In the genomic region with DNA sequence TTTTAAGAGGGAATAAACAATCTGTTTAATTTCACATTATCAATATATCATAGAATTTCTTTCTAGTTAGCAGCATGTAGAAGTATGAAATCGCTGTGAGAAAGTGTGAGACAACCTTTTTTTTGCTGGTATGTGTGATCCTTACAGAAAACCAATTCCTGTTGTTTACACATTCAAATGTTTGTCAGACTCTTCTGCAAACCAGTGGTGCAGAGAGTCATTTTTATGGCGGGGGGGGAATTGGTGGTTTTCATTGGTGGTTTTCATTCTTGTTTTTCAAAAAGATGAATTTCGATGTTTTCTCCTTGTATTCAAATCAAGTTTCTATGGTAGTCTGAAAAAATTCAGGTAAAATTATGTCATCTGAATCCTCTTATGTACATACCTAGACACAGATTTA, we compare ENCODE assay signal across 33 cellular contexts. TPM values are rescaled to one million over a fixed set of nuclear protein-coding genes. Genes with fewer than 3 reads are reported as not detected.
"Had no signal": no experiment of that assay in that cellular context is flagged by ENCODE, and none has a peak within 500 bp of the region (broad histone marks: within the 10 kb centered on the region; RNA-seq: fewer than 3 reads in every experiment).

No MANE protein-coding gene starts in this region.

- H3K36me3 Mint-ChIP-seq: activated CD8-positive, alpha-beta memory T cell treated with anti-CD3 and anti-CD28 coated beads, Interleukin-2, amount 10 ng/mL, durations not matched to agents 7 days and 5 days; activated naive CD8-positive, alpha-beta T cell treated with anti-CD3 and anti-CD28 coated beads, Interleukin-2, amount 10 ng/mL, durations not matched to agents 7 days and 5 days had no signal

- H3K27ac ChIP-seq: ascending aorta, cardiac muscle cell, RWPE1, SK-N-MC, WERI-Rb-1 had no signal

- H3K4me3 Mint-ChIP-seq: activated CD4-positive, alpha-beta memory T cell treated with anti-CD3 and anti-CD28 coated beads, Interleukin-2, amount 10 ng/mL, durations not matched to agents 7 days and 5 days; activated CD8-positive, alpha-beta memory T cell treated with anti-CD3 and anti-CD28 coated beads, Interleukin-2, amount 10 ng/mL, durations not matched to agents 7 days and 5 days; activated naive CD8-positive, alpha-beta T cell treated with anti-CD3 and anti-CD28 coated beads, Interleukin-2, amount 10 ng/mL, durations not matched to agents 7 days and 5 days; central memory CD8-positive, alpha-beta T cell had no signal

- H3K4me1 Mint-ChIP-seq: activated CD4-positive, alpha-beta memory T cell treated with anti-CD3 and anti-CD28 coated beads, Interleukin-2, amount 10 ng/mL, durations not matched to agents 7 days and 5 days; activated CD8-positive, alpha-beta memory T cell treated with anti-CD3 and anti-CD28 coated beads, Interleukin-2, amount 10 ng/mL, durations not matched to agents 7 days and 5 days; activated naive CD8-positive, alpha-beta T cell treated with anti-CD3 and anti-CD28 coated beads, Interleukin-2, amount 10 ng/mL, durations not matched to agents 7 days and 5 days; central memory CD8-positive, alpha-beta T cell had no signal

- H3K27me3 Mint-ChIP-seq: activated CD4-positive, alpha-beta memory T cell treated with anti-CD3 and anti-CD28 coated beads, Interleukin-2, amount 10 ng/mL, durations not matched to agents 7 days and 5 days; activated CD8-positive, alpha-beta memory T cell treated with anti-CD3 and anti-CD28 coated beads, Interleukin-2, amount 10 ng/mL, durations not matched to agents 7 days and 5 days; activated naive CD8-positive, alpha-beta T cell treated with anti-CD3 and anti-CD28 coated beads, Interleukin-2, amount 10 ng/mL, durations not matched to agents 7 days and 5 days; central memory CD8-positive, alpha-beta T cell had no signal

- H3K27ac Mint-ChIP-seq: activated CD4-positive, alpha-beta memory T cell treated with anti-CD3 and anti-CD28 coated beads, Interleukin-2, amount 10 ng/mL, durations not matched to agents 7 days and 5 days; activated CD8-positive, alpha-beta memory T cell treated with anti-CD3 and anti-CD28 coated beads, Interleukin-2, amount 10 ng/mL, durations not matched to agents 7 days and 5 days; activated naive CD8-positive, alpha-beta T cell treated with anti-CD3 and anti-CD28 coated beads, Interleukin-2, amount 10 ng/mL, durations not matched to agents 7 days and 5 days had no signal

- DNase-seq: activated CD4-positive, alpha-beta memory T cell treated with anti-CD3 and anti-CD28 coated beads, Interleukin-2, amount 10 ng/mL, durations not matched to agents 7 days and 5 days; activated CD4-positive, alpha-beta T cell treated with anti-CD3 and anti-CD28 coated beads for 1 hour; activated CD4-positive, alpha-beta T cell treated with anti-CD3 and anti-CD28 coated beads for 48 hours; activated CD4-positive, CD25-positive, alpha-beta regulatory T cell; activated CD8-positive, alpha-beta memory T cell treated with anti-CD3 and anti-CD28 coated beads for 24 hours; activated CD8-positive, alpha-beta memory T cell treated with anti-CD3 and anti-CD28 coated beads, Interleukin-2, amount 10 ng/mL, durations not matched to agents 7 days and 5 days; activated CD8-positive, alpha-beta memory T cell treated with anti-CD3 and anti-CD28 coated beads, Interleukin-2, amount 50 U/mL, for 48 hours; activated effector memory CD4-positive, alpha-beta T cell treated with Interleukin-2 at 50 U/mL for 16 hours; activated naive CD4-positive, alpha-beta T cell; activated naive CD4-positive, alpha-beta T cell treated with anti-CD3 and anti-CD28 coated beads, Interleukin-2, amount 50 U/mL, for 16 hours; activated naive CD8-positive, alpha-beta T cell treated with anti-CD3 and anti-CD28 coated beads, Interleukin-2, amount 10 ng/mL, durations not matched to agents 7 days and 5 days; activated T-cell treated with anti-CD3 and anti-CD28 coated beads, Interleukin-2, amount 50 U/mL, for 48 hours; amygdala; NCI-H1048; NCI-H1105 treated with DMSO at 0.1 percent for 48 hours; NCI-H1436; NCI-H1694; NCI-H1930; NCI-H2081 treated with DMSO at 0.1 percent for 48 hours; NCI-H345; NCI-H69; NCI-H82; Right ventricle myocardium superior; T1000; WERI-Rb-1 had no signal

- H3K27me3 ChIP-seq: ascending aorta, cardiac muscle cell, MG63 had no signal

- H3K36me3 ChIP-seq: ascending aorta, cardiac muscle cell, MG63, WERI-Rb-1 had no signal

- H3K4me3 ChIP-seq: ascending aorta, cardiac muscle cell, MG63, SK-N-MC had no signal

- ATAC-seq: activated CD8-positive, alpha-beta memory T cell treated with anti-CD3 and anti-CD28 coated beads, Interleukin-2, amount 10 ng/mL, durations not matched to agents 7 days and 5 days had no signal

- H3K9me3 Mint-ChIP-seq: activated naive CD8-positive, alpha-beta T cell treated with anti-CD3 and anti-CD28 coated beads, Interleukin-2, amount 10 ng/mL, durations not matched to agents 7 days and 5 days; central memory CD8-positive, alpha-beta T cell had no signal

RNA-seq across cellular contexts. Expression of a gene that starts 57.8 kb away (rescaled TPM):
- total RNA-seq: activated CD4-positive, alpha-beta memory T cell treated with anti-CD3 and anti-CD28 coated beads, Interleukin-2, amount 10 ng/mL, durations not matched to agents 7 days and 5 days; activated CD8-positive, alpha-beta memory T cell treated with anti-CD3 and anti-CD28 coated beads, Interleukin-2, amount 10 ng/mL, durations not matched to agents 7 days and 5 days; activated naive CD8-positive, alpha-beta T cell treated with anti-CD3 and anti-CD28 coated beads, Interleukin-2, amount 10 ng/mL, durations not matched to agents 7 days and 5 days; ascending aorta; T-helper 1 cell treated with Interleukin-12 subunit alpha and Interleukin-12 subunit beta and Interleukin-4 antibody, amounts not matched to agents 30 ng/mL and 1 ng/mL, for 36 hours; T-helper 2 cell treated with Interferon-gamma antibody and Interleukin-4, amounts not matched to agents 100 ng/mL and 5 ng/mL, for 36 hours had no signal
